In genomic region chr12:88579941-88580871, GRCh38 we compare ENCODE assay signal across 8 cellular contexts. TPM values are rescaled to one million over a fixed set of nuclear protein-coding genes. Genes with fewer than 3 reads are reported as not detected.
A peak's percentile ranks its signal among the peaks of the same experiment; 100 is the strongest.
DNase-seq lines count a peak whose midpoint lies in the region; ATAC-seq and TF ChIP-seq lines count a peak whose summit lies in the region.

KITLG (minus strand) TSS chr12:88580471; CDS start chr12:88580278, 193 bp downstream.

- H3K4me1 ChIP-seq in Panc1 (ENCODE audit: control insufficient read depth, insufficient read depth, low read length): peaks cover 12% of the 10 kb centered on the region

- DNase-seq in DMS153 (lab: John Stamatoyannopoulos, UW) (peak; percentile 88), Kasumi-1 (lab: John Stamatoyannopoulos, UW) (peak; percentile 65 to 74), Panc1 (ENCODE audit: low read depth, low spot score) (no peak), T47D (ENCODE audit: low read depth in 1 of 2, low spot score in 1 of 2) (peak; percentile 95), iPS DF 19.7 (ENCODE audit: low read depth, low spot score) (peak; percentile 52), renal cortical epithelial cell (ENCODE audit: low read depth) (peak; percentile 56)

- H3K36me3 ChIP-seq in Panc1 (ENCODE audit: control insufficient read depth, insufficient read depth, low read length): peaks cover 5% of the 10 kb centered on the region; the same call in 1 of the 2 replicates

- CTCF ChIA-PET in Panc1 (lab: Charles Lee): interaction anchor here (0.6 to 1.6 kb wide), 3 partner anchors 78 to 414 kb away, joined by 3 to 8 read pairs (median 5); no protein-coding TSS in a partner anchor

- BruUV-seq in Panc1 (replicated peaks; lab: Mats Ljungman, UMichigan): no TSS peak

- in situ Hi-C loops in Panc1 (cut with HindIII; ENCODE audit: low pct_unique_long_range_greater_than_20kb, low sequenced_read_pairs) (no loop called here), T47D (cut with HindIII; ENCODE audit: low pct_unique_long_range_greater_than_20kb, low sequenced_read_pairs) (no loop called here)

- ATAC-seq in GM21619 (IDR thresholded peaks at IDR 0.05; ENCODE audit: unreplicated experiment): peak; percentile 86
- ATAC-seq in Panc1: peak; percentile 93
- ATAC-seq in GM18867 (IDR thresholded peaks at IDR 0.05; ENCODE audit: unreplicated experiment): no peak

- H3K4me3 ChIP-seq in Panc1 (ENCODE audit: low read depth in 2 of 2, low read length in 2 of 2): peak within 1 kb of the TSS; percentile 69 to 82

- peak; percentile 41 for TF ChIP-seq CTCF in Panc1 (IDR thresholded peaks at IDR 0.05)

- H3K27ac ChIP-seq in Panc1 (ENCODE audit: low read length): peak within 1 kb of the TSS; percentile 29; the same call in 1 of the 2 replicates

- intact Hi-C loops in Panc1 (cut with micrococcal nuclease; ENCODE audit: unreplicated experiment): loop anchor here (10.0 kb wide), 2 partner anchors 405 to 425 kb away; no protein-coding TSS in a partner anchor

- H3K27me3 ChIP-seq in Panc1 (ENCODE audit: control insufficient read depth, insufficient read depth, low read length): peaks cover 16% of the 10 kb centered on the region

- H3K9me3 ChIP-seq in Panc1 (ENCODE audit: control insufficient read depth, insufficient read depth, low read depth, low read length): no peaks in the 10 kb centered on the region

- POLR2A ChIA-PET in Panc1 (lab: Charles Lee): interaction anchor here (0.6 kb wide), 1 partner anchor 464 kb away, joined by 14 read pairs; no protein-coding TSS in a partner anchor

RNA-seq across cellular contexts. Expression of gene KITLG, which starts in this region (rescaled TPM):
- total RNA-seq in Panc1 (2021; ENCODE audit: unreplicated experiment): 7.4 TPM
- polyA plus RNA-seq in Panc1 (2012; ENCODE audit: insufficient read length): 1.2 TPM
- 37.3 and 189 TPM in 2 replicates for total RNA-seq in renal cortical epithelial cell
